ENCODE assay signal across 26 cellular contexts in the genomic region with DNA sequence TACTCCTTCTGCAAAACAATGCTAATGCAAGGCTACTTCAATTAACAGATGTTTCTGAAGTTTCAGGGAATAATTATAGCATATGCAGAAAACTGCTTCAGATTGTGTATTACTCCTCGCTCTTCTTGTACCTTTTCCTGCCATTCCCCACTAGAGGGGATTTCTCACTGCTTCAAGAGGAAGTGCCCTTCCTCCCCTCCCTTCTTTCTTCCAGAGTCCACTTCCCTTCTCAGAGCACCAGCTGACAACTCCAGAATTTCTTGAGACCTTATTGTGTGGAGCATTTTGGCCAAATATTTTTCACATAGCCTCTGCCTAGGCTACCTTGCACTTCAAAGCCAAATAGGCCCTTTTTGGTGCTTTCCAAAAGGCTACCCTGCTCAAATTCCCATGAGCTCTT.
"Had no signal": no experiment of that assay in that cellular context is flagged by ENCODE, and none has a peak within 500 bp of the region (broad histone marks: within the 10 kb centered on the region; RNA-seq: fewer than 3 reads in every experiment).

No MANE protein-coding gene starts in this region.

- H3K27ac Mint-ChIP-seq: naive thymus-derived CD4-positive, alpha-beta T cell; nephron; neural progenitor cell; stimulated activated memory B cell treated with anti-CD40 and anti-IgM and Interleukin-4, amounts not matched to agents 10 μg/mL and 1 μg/mL and 100 μg/mL, for 72 hours; type B pancreatic cell had no signal

- ATAC-seq: foreskin keratinocyte; gastroesophageal sphincter; heart left ventricle; left lobe of liver; naive thymus-derived CD4-positive, alpha-beta T cell; psoas muscle; right cardiac atrium; stimulated activated memory B cell treated with anti-CD40 and anti-IgM and Interleukin-4, amounts not matched to agents 10 μg/mL and 1 μg/mL and 100 μg/mL, for 72 hours; stimulated activated naive CD8-positive, alpha-beta T cell treated with anti-CD3 and anti-CD28 coated beads, Interleukin-15, Interleukin-2, amounts not matched to agents 100 U/mL and 50 U/mL, for 24 hours had no signal

- H3K27me3 Mint-ChIP-seq: type B pancreatic cell had no signal

- H3K4me2 ChIP-seq: hepatocyte, neural progenitor cell had no signal

- H3K27me3 ChIP-seq: esophagus muscularis mucosa, foreskin keratinocyte, gastroesophageal sphincter, heart left ventricle, hepatocyte, neural progenitor cell, spleen, testis, tibial artery had no signal

- H3K4me1 Mint-ChIP-seq: nephron, neural progenitor cell had no signal

- H3K4me3 Mint-ChIP-seq: naive thymus-derived CD4-positive, alpha-beta T cell; nephron; neural progenitor cell; stimulated activated memory B cell treated with anti-CD40 and anti-IgM and Interleukin-4, amounts not matched to agents 10 μg/mL and 1 μg/mL and 100 μg/mL, for 72 hours; type B pancreatic cell had no signal

- FAIRE-seq: colon, endothelial cell of umbilical vein, kidney had no signal

- H3K4me3 ChIP-seq: esophagus muscularis mucosa, gastroesophageal sphincter, heart left ventricle, hepatocyte, neural progenitor cell, psoas muscle, skin epidermis, spleen, testis, tibial artery had no signal

- DNase-seq: effector memory CD4-positive, alpha-beta T cell; foreskin keratinocyte; heart left ventricle; kidney; mesendoderm; midbrain; naive thymus-derived CD4-positive, alpha-beta T cell; psoas muscle; right cardiac atrium; spleen; stimulated activated CD4-positive, alpha-beta T cell treated with anti-CD3 and anti-CD28 coated beads, Interleukin-4, amount 100 ng/mL, for 4 hours; stimulated activated naive CD8-positive, alpha-beta T cell treated with anti-CD3 and anti-CD28 coated beads, Interleukin-15, Interleukin-2, amounts not matched to agents 100 U/mL and 50 U/mL, for 24 hours; substantia nigra; testis; tibial artery had no signal

- H3K9ac ChIP-seq: neural progenitor cell had no signal

- H3K36me3 ChIP-seq: esophagus muscularis mucosa, gastroesophageal sphincter, heart left ventricle, neural progenitor cell, spleen, tibial artery had no signal

- H3K27ac ChIP-seq: esophagus muscularis mucosa, foreskin keratinocyte, gastroesophageal sphincter, heart left ventricle, hepatocyte, neural progenitor cell, psoas muscle, skin epidermis, spleen, testis, tibial artery had no signal

- H3K79me2 ChIP-seq: hepatocyte had no signal

- H3K9me3 ChIP-seq: esophagus muscularis mucosa, gastroesophageal sphincter, psoas muscle, testis, tibial artery had no signal

- H3K4me1 ChIP-seq: esophagus muscularis mucosa, foreskin keratinocyte, gastroesophageal sphincter, neural progenitor cell, psoas muscle, spleen, testis, tibial artery had no signal

- H2AFZ ChIP-seq: hepatocyte, neural progenitor cell had no signal
